ENCODE assay signal across 12 cellular contexts in the genomic region with DNA sequence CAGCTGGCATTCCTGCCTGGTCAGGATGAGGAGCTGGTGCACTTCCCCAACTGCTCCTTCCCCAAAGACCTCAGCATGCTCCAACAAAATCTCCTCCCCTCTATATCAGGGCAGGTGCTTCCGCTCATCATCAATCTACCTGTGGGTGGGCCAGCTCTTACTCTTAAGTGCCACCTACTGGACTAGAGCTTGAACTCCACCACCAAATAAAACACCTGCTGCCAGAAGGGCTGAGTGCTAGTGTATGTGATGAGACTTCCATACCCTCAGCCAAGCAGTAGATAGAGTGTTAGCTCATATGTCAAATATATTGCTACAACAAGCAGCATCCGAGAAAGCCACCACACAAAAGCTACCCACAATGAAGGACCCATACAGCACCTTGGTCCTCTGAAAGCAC.
DNase-seq lines count a peak whose midpoint lies in the region; ATAC-seq and TF ChIP-seq lines count a peak whose summit lies in the region.
"Had no signal": no experiment of that assay in that cellular context is flagged by ENCODE, and none has a peak within 500 bp of the region (broad histone marks: within the 10 kb centered on the region; RNA-seq: fewer than 3 reads in every experiment).

No MANE protein-coding gene starts in this region.

- no peaks in the 10 kb centered on the region for H4K20me1 ChIP-seq in OCI-LY3 (ENCODE audit: insufficient read depth, low read length)

- no peaks in the 10 kb centered on the region for H3K4me1 Mint-ChIP-seq in activated naive CD4-positive, alpha-beta T cell treated with anti-CD3 and anti-CD28 coated beads for 36 hours (ENCODE audit: low read depth)

- H3K4me2 ChIP-seq in OCI-LY3 (ENCODE audit: low read length), result no peak overlapping the region

- CTCF ChIA-PET in activated naive CD4-positive, alpha-beta T cell treated with anti-CD3 and anti-CD28 coated beads for 36 hours (lab: Charles Lee), result interaction anchor here (0.7 to 1.3 kb wide), 5 partner anchors 14 to 660 kb away, joined by 3 to 5 read pairs (median 3); partner anchors contain the start of gene RNLS

- peaks cover 8% of the 10 kb centered on the region; the same call in 1 of the 2 replicates for H3K9me3 ChIP-seq in OCI-LY3 (ENCODE audit: insufficient read depth, low read length)

- no peak overlapping the region for H3K27ac ChIP-seq in OCI-LY3 (ENCODE audit: low read length)
- H3K27ac ChIP-seq: SK-N-MC had no signal

- H3K9ac ChIP-seq in OCI-LY3 (ENCODE audit: low read length), result no peak overlapping the region

- no peaks in the 10 kb centered on the region for H3K79me2 ChIP-seq in OCI-LY3 (ENCODE audit: low read length)

- H3K4me1 ChIP-seq in OCI-LY3 (ENCODE audit: low read length), result peaks cover 39% of the 10 kb centered on the region

- no peak overlapping the region for H3K4me3 Mint-ChIP-seq in activated naive CD4-positive, alpha-beta T cell treated with anti-CD3 and anti-CD28 coated beads for 36 hours

- peaks cover 9% of the 10 kb centered on the region for H3K36me3 Mint-ChIP-seq in activated naive CD4-positive, alpha-beta T cell treated with anti-CD3 and anti-CD28 coated beads for 36 hours (ENCODE audit: low read depth)

- DNase-seq in AG10803 (ENCODE audit: low read depth), result no peak
- peak; percentile 28 for DNase-seq in iPS DF 19.7 (ENCODE audit: low read depth, low spot score)
- DNase-seq in NCI-H187 treated with DMSO at 0.1 percent for 48 hours (lab: John Stamatoyannopoulos, UW), result no peak
- DNase-seq in NCI-H1417 (lab: John Stamatoyannopoulos, UW), result no peak
- DNase-seq in activated naive CD4-positive, alpha-beta T cell treated with anti-CD3 and anti-CD28 coated beads for 36 hours, result no peak
- DNase-seq: activated CD8-positive, alpha-beta memory T cell treated with anti-CD3 and anti-CD28 coated beads, Interleukin-2, amount 50 U/mL, for 4 hours; DMS79; NCI-H1694 treated with DMSO at 0.1 percent for 48 hours had no signal

- no peak overlapping the region for H2AFZ ChIP-seq in OCI-LY3 (ENCODE audit: low read depth, low read length)

- TF ChIP-seq CTCF in AG10803 (conservative IDR thresholded peaks at IDR 0.05; ENCODE audit: low read length) (peak; percentile 22; the same call in 1 of the 2 replicates), GM12872 (IDR thresholded peaks at IDR 0.05; ENCODE audit: insufficient read depth, low read depth, low read length) (peak; percentile 42; the same call in 2 of the 3 replicates), OCI-LY3 (IDR thresholded peaks at IDR 0.05; ENCODE audit: low read depth, low read length) (peak; percentile 44)

- no peaks in the 10 kb centered on the region for H3K27me3 ChIP-seq in OCI-LY3 (ENCODE audit: low read depth, low read length)

- peaks cover 27% of the 10 kb centered on the region for H3K9me3 Mint-ChIP-seq in activated naive CD4-positive, alpha-beta T cell treated with anti-CD3 and anti-CD28 coated beads for 36 hours

- H3K27ac Mint-ChIP-seq in activated naive CD4-positive, alpha-beta T cell treated with anti-CD3 and anti-CD28 coated beads for 36 hours, result no peak overlapping the region

- peaks cover 10% of the 10 kb centered on the region for H3K36me3 ChIP-seq in OCI-LY3 (replicated peaks; ENCODE audit: low read depth, low read length)

- intact Hi-C loops in activated naive CD4-positive, alpha-beta T cell treated with anti-CD3 and anti-CD28 coated beads for 36 hours (cut with micrococcal nuclease), result loop anchor here (2.0 kb wide), 1 partner anchor 458 kb away; no protein-coding TSS in a partner anchor

- no peak for ATAC-seq in HG02642 (IDR thresholded peaks at IDR 0.05; ENCODE audit: poor library complexity, unreplicated experiment)

- H3K4me3 ChIP-seq in AG10803 (ENCODE audit: low read length) (no peak overlapping the region), OCI-LY3 (ENCODE audit: low read length) (no peak overlapping the region)
- H3K4me3 ChIP-seq: SK-N-MC had no signal

- H3K27me3 Mint-ChIP-seq in activated naive CD4-positive, alpha-beta T cell treated with anti-CD3 and anti-CD28 coated beads for 36 hours (ENCODE audit: low read depth), result no peaks in the 10 kb centered on the region
